7 cellular contexts compared by ENCODE assay signal in the genomic region with DNA sequence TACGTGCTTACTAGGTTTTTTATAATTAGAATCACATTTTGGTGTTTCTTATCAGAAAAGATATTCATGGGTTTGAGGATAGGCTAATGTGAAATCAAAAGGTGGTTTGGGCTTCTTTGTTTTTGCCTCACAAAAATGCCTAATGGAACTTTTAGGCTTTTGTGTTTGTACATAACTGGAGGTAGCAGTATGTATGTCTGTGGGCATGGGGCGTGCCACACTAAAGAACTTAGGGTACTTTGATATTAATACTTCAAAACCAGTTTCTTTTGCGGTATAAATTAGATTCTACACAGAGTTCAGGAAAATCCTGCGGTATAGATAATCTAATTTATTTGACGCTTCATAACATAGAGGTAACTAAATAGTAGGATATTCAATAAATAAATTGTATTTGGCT. TPM values are rescaled to one million over a fixed set of nuclear protein-coding genes. Genes with fewer than 3 reads are reported as not detected.
A peak's percentile ranks its signal among the peaks of the same experiment; 100 is the strongest.
DNase-seq lines count a peak whose midpoint lies in the region; ATAC-seq and TF ChIP-seq lines count a peak whose summit lies in the region.

No MANE protein-coding gene starts in this region.

- H2BK15ac ChIP-seq in IMR-90 (ENCODE audit: low read depth, low read length): 0 out of 3 replicates have a peak overlapping the region, but pooled peaks have one; percentile 49

- no peak for DNase-seq in IMR-90
- peak; percentile 11 for DNase-seq in islet precursor cell
- DNase-seq in stomach: no peak
- DNase-seq in omental fat pad (ENCODE audit: low spot score): no peak

- peak overlapping the region; percentile 97 for H3K56ac ChIP-seq in IMR-90 (ENCODE audit: extremely low read depth, insufficient read depth, low read length)

- in situ Hi-C loops in IMR-90 (cut with MboI; ENCODE audit: low sequenced_read_pairs): no loop called here

- peaks cover 10% of the 10 kb centered on the region; the same call in 1 of the 2 replicates for H3K9me1 ChIP-seq in IMR-90 (ENCODE audit: insufficient read depth, low read length)

- ATAC-seq in IMR-90 (ENCODE audit: low read depth) (no peak), GM19324 (IDR thresholded peaks at IDR 0.05; ENCODE audit: low FRiP score, unreplicated experiment) (no peak), GM18909 (IDR thresholded peaks at IDR 0.05; ENCODE audit: poor library complexity, unreplicated experiment) (no peak), omental fat pad (ENCODE audit: low FRiP score) (no peak)

- no peak for TF ChIP-seq RAD21 in IMR-90 (IDR thresholded peaks at IDR 0.05; ENCODE audit: low read length)

- H3K4me3 ChIP-seq in IMR-90 (ENCODE audit: insufficient read depth, low read depth, low read length): peak overlapping the region; percentile 98
- peak overlapping the region; percentile 68 to 89 (median 76) for H3K4me3 ChIP-seq in stomach

- H3K4ac ChIP-seq in IMR-90 (ENCODE audit: low read depth, low read length): peak overlapping the region; percentile 94; the same call in 1 of the 2 replicates

- H3K4me1 Mint-ChIP-seq in activated naive CD8-positive, alpha-beta T cell (ENCODE audit: low read depth): peaks cover 55% of the 10 kb centered on the region

- TF ChIP-seq CTCF in IMR-90 (conservative IDR thresholded peaks at IDR 0.05; ENCODE audit: low read depth, low read length) (no peak), stomach (IDR thresholded peaks at IDR 0.05) (no peak), omental fat pad (IDR thresholded peaks at IDR 0.05) (no peak)

- no peak overlapping the region; the same call in 1 of the 2 replicates for H4K5ac ChIP-seq in IMR-90 (ENCODE audit: low read depth, low read length)

- H3K27me3 ChIP-seq in IMR-90 (ENCODE audit: control insufficient read depth, insufficient read depth, low read length): no peaks in the 10 kb centered on the region
- H3K27me3 ChIP-seq in stomach: no peaks in the 10 kb centered on the region

- H2BK20ac ChIP-seq in IMR-90 (ENCODE audit: low read depth, low read length): peak overlapping the region; percentile 22; the same call in 1 of the 2 replicates

- H3K36me3 ChIP-seq in IMR-90 (ENCODE audit: control insufficient read depth, insufficient read depth, low read length) (no peaks in the 10 kb centered on the region), stomach (no peaks in the 10 kb centered on the region)

- H3K27me3 Mint-ChIP-seq in activated naive CD8-positive, alpha-beta T cell: no peaks in the 10 kb centered on the region

- H3K14ac ChIP-seq in IMR-90 (replicated peaks; ENCODE audit: low read depth, low read length): peak overlapping the region; percentile 88

- POLR2A ChIA-PET in IMR-90 (lab: Charles Lee; ENCODE audit: unreplicated experiment): no interaction called here

- CTCF ChIA-PET in IMR-90 (lab: Yijun Ruan, JAX): no interaction called here

- H3K27ac ChIP-seq in IMR-90 (ENCODE audit: insufficient read depth, low read length): peak overlapping the region; percentile 99; the same call in 1 of the 2 replicates
- peak overlapping the region in 4 of 5 donors; percentile 96 to 99 (median 98) for H3K27ac ChIP-seq in stomach

- no peak overlapping the region for H2AK5ac ChIP-seq in IMR-90 (ENCODE audit: low read depth, low read length)

- H3K79me1 ChIP-seq in IMR-90 (ENCODE audit: low read depth in 1 of 2, low read length in 2 of 2): peaks cover 2 to 57% of the 10 kb centered on the region in 2 experiments; a peak in 2 of 4 replicates

- dilution Hi-C loops in IMR-90 (cut with HindIII; ENCODE audit: low sequenced_read_pairs, unreplicated experiment): no loop called here

- BruUV-seq in IMR-90 (replicated peaks; lab: Mats Ljungman, UMichigan): no TSS peak

- H4K91ac ChIP-seq in IMR-90 (ENCODE audit: insufficient read depth, low read depth, low read length): 0 out of 2 replicates have a peak overlapping the region, but pooled peaks have one; percentile 65

- H3K4me1 ChIP-seq in IMR-90 (ENCODE audit: control insufficient read depth, insufficient read depth, low read length): peaks cover 9% of the 10 kb centered on the region
- H3K4me1 ChIP-seq in stomach: peaks cover 32 to 63% (median 51%) of the 10 kb centered on the region in 4 donors

- peak overlapping the region; percentile 97 for H2BK5ac ChIP-seq in IMR-90 (ENCODE audit: low read depth, low read length, poor library complexity, severe bottlenecking)

- peak overlapping the region; percentile 86 for H3K18ac ChIP-seq in IMR-90 (ENCODE audit: low read depth, low read length)

- H3K4me2 ChIP-seq in IMR-90 (ENCODE audit: low read depth, low read length): peak overlapping the region; percentile 74

- peak overlapping the region; percentile 99 for H3K27ac Mint-ChIP-seq in activated naive CD8-positive, alpha-beta T cell

- TF ChIP-seq EP300 in stomach (IDR thresholded peaks at IDR 0.05): no peak

- H3K9me3 ChIP-seq in IMR-90 (ENCODE audit: control insufficient read depth, insufficient read depth, low read length) (no peaks in the 10 kb centered on the region), stomach (no peaks in the 10 kb centered on the region)

- peak overlapping the region; percentile 81; the same call in 1 of the 2 replicates for H2BK120ac ChIP-seq in IMR-90 (ENCODE audit: low read depth, low read length)

- no peak overlapping the region for H2AK9ac ChIP-seq in IMR-90 (replicated peaks; ENCODE audit: low read depth, low read length, poor library complexity)

- no peaks in the 10 kb centered on the region for H3K9me3 Mint-ChIP-seq in activated naive CD8-positive, alpha-beta T cell (ENCODE audit: low read depth)

- H2AFZ ChIP-seq in IMR-90 (replicated peaks; ENCODE audit: low read length, poor library complexity): no peak overlapping the region

- H3K36me3 Mint-ChIP-seq in activated naive CD8-positive, alpha-beta T cell: peaks cover 2% of the 10 kb centered on the region

- peak overlapping the region; percentile 38 to 60; a peak in 2 of 4 replicates for H4K8ac ChIP-seq in IMR-90 (ENCODE audit: low read depth in 2 of 2, low read length in 2 of 2)

- H3K4me3 Mint-ChIP-seq in activated naive CD8-positive, alpha-beta T cell: peak overlapping the region; percentile 94

- peak overlapping the region; percentile 93 for H3K23ac ChIP-seq in IMR-90 (ENCODE audit: low read depth, low read length)

- peaks cover 23% of the 10 kb centered on the region for H4K20me1 ChIP-seq in IMR-90 (ENCODE audit: insufficient read depth, low read length)

- intact Hi-C loops in IMR-90 (cut with micrococcal nuclease) (loop anchor here (1.0 to 10.0 kb wide), 5 partner anchors 56 to 683 kb away; no protein-coding TSS in a partner anchor), stomach (cut with DNase I; ENCODE audit: low total_unique reads) (no loop called here)

- peak overlapping the region; percentile 99 for H3K9ac ChIP-seq in IMR-90 (ENCODE audit: low read depth, low read length)

- WGBS in IMR-90 (ENCODE audit: extremely low coverage in 2 of 2, insufficient read length in 1 of 2), 2 experiments: no CpG with 5 or more reads among the region's 5 CpGs
- WGBS in stomach, 5 donors: 11 to 28% (median 17%) methylated on average over 5 of the region's 5 CpGs

- TF ChIP-seq POLR2A in IMR-90 (IDR thresholded peaks at IDR 0.05; ENCODE audit: low read depth, low read length) (0 out of 2 replicates have a peak, but pooled peaks have one; percentile 6), stomach (IDR thresholded peaks at IDR 0.05) (no peak)

TF ChIP-seq in IMR-90, 13 proteins besides CTCF, POLR2A, EP300 and RAD21:
- TF ChIP-seq CHD1 (IDR thresholded peaks at IDR 0.05; ENCODE audit: low read depth, low read length) (no peak), BHLHE40 (IDR thresholded peaks at IDR 0.05; ENCODE audit: low read depth, low read length) (no peak), CEBPB (IDR thresholded peaks at IDR 0.05; ENCODE audit: low read depth, low read length) (no peak), FOS (IDR thresholded peaks at IDR 0.05; ENCODE audit: low read depth, low read length) (no peak), SMC3 (IDR thresholded peaks at IDR 0.05; ENCODE audit: low read depth, low read length) (no peak), MXI1 (IDR thresholded peaks at IDR 0.05; ENCODE audit: borderline replicate concordance, low read depth, low read length) (no peak), MAZ (IDR thresholded peaks at IDR 0.05; ENCODE audit: borderline replicate concordance, low read depth, low read length) (no peak), MAFK (IDR thresholded peaks at IDR 0.05; ENCODE audit: low read depth, low read length) (no peak), RFX5 (IDR thresholded peaks at IDR 0.05; ENCODE audit: low read depth, low read length) (no peak), NFE2L2 (IDR thresholded peaks at IDR 0.05; ENCODE audit: low read depth, low read length) (no peak), RCOR1 (IDR thresholded peaks at IDR 0.05; ENCODE audit: insufficient replicate concordance, low read length) (no peak)
- TF ChIP-seq, protein P1, sequence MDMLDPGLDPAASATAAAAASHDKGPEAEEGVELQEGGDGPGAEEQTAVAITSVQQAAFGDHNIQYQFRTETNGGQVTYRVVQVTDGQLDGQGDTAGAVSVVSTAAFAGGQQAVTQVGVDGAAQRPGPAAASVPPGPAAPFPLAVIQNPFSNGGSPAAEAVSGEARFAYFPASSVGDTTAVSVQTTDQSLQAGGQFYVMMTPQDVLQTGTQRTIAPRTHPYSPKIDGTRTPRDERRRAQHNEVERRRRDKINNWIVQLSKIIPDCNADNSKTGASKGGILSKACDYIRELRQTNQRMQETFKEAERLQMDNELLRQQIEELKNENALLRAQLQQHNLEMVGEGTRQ (IDR thresholded peaks at IDR 0.05; ENCODE audit: low read depth, low read length): no peak
- TF ChIP-seq, protein P2, sequence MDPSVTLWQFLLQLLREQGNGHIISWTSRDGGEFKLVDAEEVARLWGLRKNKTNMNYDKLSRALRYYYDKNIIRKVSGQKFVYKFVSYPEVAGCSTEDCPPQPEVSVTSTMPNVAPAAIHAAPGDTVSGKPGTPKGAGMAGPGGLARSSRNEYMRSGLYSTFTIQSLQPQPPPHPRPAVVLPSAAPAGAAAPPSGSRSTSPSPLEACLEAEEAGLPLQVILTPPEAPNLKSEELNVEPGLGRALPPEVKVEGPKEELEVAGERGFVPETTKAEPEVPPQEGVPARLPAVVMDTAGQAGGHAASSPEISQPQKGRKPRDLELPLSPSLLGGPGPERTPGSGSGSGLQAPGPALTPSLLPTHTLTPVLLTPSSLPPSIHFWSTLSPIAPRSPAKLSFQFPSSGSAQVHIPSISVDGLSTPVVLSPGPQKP (IDR thresholded peaks at IDR 0.05; ENCODE audit: borderline replicate concordance, low read depth, low read length): no peak
TF ChIP-seq in IMR-90: peak in this region for 0.

RNA-seq across cellular contexts. Expression of gene ETV6, which starts 1.9 kb away (rescaled TPM):
- 9.4 and 9.9 TPM in 2 replicates for total RNA-seq in IMR-90 (2012; rRNA removed)
- polyA plus RNA-seq in IMR-90 (2012; rRNA removed): 8.4 and 8.6 TPM in 2 replicates
- polyA plus RNA-seq in IMR-90 (2012; cell fraction: cytosol; rRNA removed): 2.6 and 2.7 TPM in 2 replicates
- polyA plus RNA-seq in IMR-90 (2012; cell fraction: nucleus; rRNA removed; ENCODE audit: low replicate concordance): 20.3 and 40.4 TPM in 2 replicates
- 10 to 100 TPM; 11.6 to 60.3 (median 19.1) TPM for total RNA-seq in stomach
- 1 to 10 TPM; 4.1 to 7.3 (median 4.4) TPM for polyA plus RNA-seq in stomach
- total RNA-seq in omental fat pad: 10 to 100 TPM in 3 of 4 donors, 1 to 10 TPM in 1; 9.3 to 28.2 (median 17.6) TPM
